ENCODE assay signal across 20 cellular contexts in genomic region chr17:57545836-57546305, GRCh38.
DNase-seq lines count a peak whose midpoint lies in the region; TF ChIP-seq lines count a peak whose summit lies in the region.
"Had no signal": no experiment of that assay in that cellular context is flagged by ENCODE, and none has a peak within 500 bp of the region (broad histone marks: within the 10 kb centered on the region; RNA-seq: fewer than 3 reads in every experiment).

No MANE protein-coding gene starts in this region.

- no peak overlapping the region for H3K4me2 ChIP-seq in hepatocyte

- no peak for TF ChIP-seq POLR2A in adrenal gland (IDR thresholded peaks at IDR 0.05)

- no peaks in the 10 kb centered on the region for H3K27me3 ChIP-seq in A673 (replicated peaks; ENCODE audit: insufficient read depth, low read depth, low read length, poor library complexity)
- H3K27me3 ChIP-seq in HAP-1 (ENCODE audit: low read depth) = no peaks in the 10 kb centered on the region
- H3K27me3 ChIP-seq in hepatocyte = no peaks in the 10 kb centered on the region
- H3K27me3 ChIP-seq in adrenal gland = no peaks in the 10 kb centered on the region
- H3K27me3 ChIP-seq: gastrocnemius medialis, spleen had no signal

- no peaks in the 10 kb centered on the region for H3K36me3 ChIP-seq in A673 (ENCODE audit: insufficient read depth, low read length, poor library complexity, severe bottlenecking)
- H3K36me3 ChIP-seq in HAP-1 (replicated peaks) = no peaks in the 10 kb centered on the region
- H3K36me3 ChIP-seq in hepatocyte (replicated peaks; ENCODE audit: insufficient read depth, low read depth) = no peaks in the 10 kb centered on the region
- no peaks in the 10 kb centered on the region for H3K36me3 ChIP-seq in adrenal gland (replicated peaks in 1 of 2)
- H3K36me3 ChIP-seq: gastrocnemius medialis, spleen had no signal

- H3K4me3 ChIP-seq in A673 (ENCODE audit: low read depth, low read length, poor library complexity, severe bottlenecking) (no peak overlapping the region), HAP-1 (no peak overlapping the region), hepatocyte (no peak overlapping the region), adrenal gland (no peak overlapping the region)
- H3K4me3 ChIP-seq: gastrocnemius medialis, spleen had no signal

- H3K27ac ChIP-seq in A673 (ENCODE audit: low read depth, low read length, poor library complexity, severe bottlenecking) (peak overlapping the region; percentile 21), hepatocyte (peak overlapping the region; percentile 73), adrenal gland (peak overlapping the region in 2 of 5 donors; percentile 17 to 39)
- H3K27ac ChIP-seq: gastrocnemius medialis had no signal

- H3K9me2 ChIP-seq in hepatocyte (replicated peaks; ENCODE audit: insufficient read depth) = no peaks in the 10 kb centered on the region

- H3K79me2 ChIP-seq in hepatocyte = peaks cover 43% of the 10 kb centered on the region

- in situ Hi-C loops in HAP-1 (cut with MboI; ENCODE audit: low sequenced_read_pairs) = no loop called here

- DNase-seq in A673 (ENCODE audit: low spot score) (peak; percentile 54), HAP-1 (ENCODE audit: low spot score in 2 of 2) (peak; percentile 51 to 53), NCI-H524 treated with DMSO at 0.1 percent for 48 hours (lab: John Stamatoyannopoulos, UW) (peak; percentile 92), hepatocyte (ENCODE audit: low spot score) (no peak), NCI-H187 treated with DMSO at 0.1 percent for 48 hours (lab: John Stamatoyannopoulos, UW) (no peak), SKM-1 (lab: John Stamatoyannopoulos, UW; ENCODE audit: unreplicated experiment) (no peak), SKM-1 treated with dmso at 0.1 percent for 144 hours (lab: John Stamatoyannopoulos, UW; ENCODE audit: unreplicated experiment) (no peak), adrenal gland (no peak)
- DNase-seq: ACHN; activated CD4-positive, alpha-beta T cell treated with anti-CD3 and anti-CD28 coated beads for 48 hours; activated CD8-positive, alpha-beta memory T cell treated with anti-CD3 and anti-CD28 coated beads, Interleukin-2, amount 10 ng/mL, durations not matched to agents 7 days and 5 days; activated effector memory CD4-positive, alpha-beta T cell treated with anti-CD3 and anti-CD28 coated beads, Interleukin-2, amount 50 U/mL, for 16 hours; central memory CD4-positive, alpha-beta T cell; DMS153; erythroblast; gastrocnemius medialis; HFFc6; MV-4-11; spleen; T-cell had no signal

- CTCF ChIA-PET in A673 (lab: Charles Lee) = no interaction called here

- WGBS in hepatocyte (ENCODE audit: low lambda C conversion rate, missing lambda C conversion rate) = 46% methylated on average over 15 of the region's 16 CpGs
- 84 to 90% (median 86%) methylated on average over 15 to 16 of the region's 16 CpGs for WGBS in adrenal gland, 4 donors

- intact Hi-C loops in A673 (cut with micrococcal nuclease; ENCODE audit: unreplicated experiment) = loop anchor here (10.0 kb wide), 1 partner anchor 121 kb away; no protein-coding TSS in a partner anchor
- intact Hi-C loops in adrenal gland (cut with DNase I) = no loop called here

- no TSS peak for BruUV-seq in A673 (replicated peaks; lab: Mats Ljungman, UMichigan)

- TF ChIP-seq CTCF in A673 (conservative IDR thresholded peaks at IDR 0.05; ENCODE audit: low read depth, low read length) (no peak), hepatocyte (IDR thresholded peaks at IDR 0.05; ENCODE audit: poor library complexity) (no peak), adrenal gland (IDR thresholded peaks at IDR 0.05) (no peak)

- peaks cover 3% of the 10 kb centered on the region for H4K20me1 ChIP-seq in hepatocyte (ENCODE audit: insufficient read depth, poor library complexity, severe bottlenecking)

- H3K9me3 ChIP-seq in A673 (ENCODE audit: low read depth, low read length, poor library complexity, severe bottlenecking) = no peaks in the 10 kb centered on the region
- H3K9me3 ChIP-seq in HAP-1 = no peaks in the 10 kb centered on the region
- H3K9me3 ChIP-seq in hepatocyte (ENCODE audit: low read depth) = no peaks in the 10 kb centered on the region
- no peaks in the 10 kb centered on the region for H3K9me3 ChIP-seq in adrenal gland (replicated peaks in 1 of 3)
- H3K9me3 ChIP-seq: gastrocnemius medialis, spleen had no signal

- H2AFZ ChIP-seq in hepatocyte = no peak overlapping the region

- H3K4me1 ChIP-seq in A673 (ENCODE audit: insufficient read depth, low read length, poor library complexity, severe bottlenecking) (peaks cover 90% of the 10 kb centered on the region), HAP-1 (peaks cover 33% of the 10 kb centered on the region), hepatocyte (ENCODE audit: insufficient read depth) (peaks cover 52% of the 10 kb centered on the region), adrenal gland (replicated peaks in 1 of 2) (peaks cover 18 to 45% of the 10 kb centered on the region in 2 donors)

- POLR2A ChIA-PET in A673 (lab: Charles Lee; ENCODE audit: low non-redundant PET) = no interaction called here

Comparison
In these comparisons a context has a peak if more than half of its experiments do, and no peak if none do; other contexts are left out.
1. DNase-seq: peak in A673 (single experiment), HAP-1 (2 of 2) and NCI-H524 treated with DMSO at 0.1 percent for 48 hours (single experiment); none in hepatocyte (single experiment), NCI-H187 treated with DMSO at 0.1 percent for 48 hours (single experiment), SKM-1 (single experiment), SKM-1 treated with dmso at 0.1 percent for 144 hours (single experiment) and adrenal gland (0 of 7).